In the genomic region with DNA sequence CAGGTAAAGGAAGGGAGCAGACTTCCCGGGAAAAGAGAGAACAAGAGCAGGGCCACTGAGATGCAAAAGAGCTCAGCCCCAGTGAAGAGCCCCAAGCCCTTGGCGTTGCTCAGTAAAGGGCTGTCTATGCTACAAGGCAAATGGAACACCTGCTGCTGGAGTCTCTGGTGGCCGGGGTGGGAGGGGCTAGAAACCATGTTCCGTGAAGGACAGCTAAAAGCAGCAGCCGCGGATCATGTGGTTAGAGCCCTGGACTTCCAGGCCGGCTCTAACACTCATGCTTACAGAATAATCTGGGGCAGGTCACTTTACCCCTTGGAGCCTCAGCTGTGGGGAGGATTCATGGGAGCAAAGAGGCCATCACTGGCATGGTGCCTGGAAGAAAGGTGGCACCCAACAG, we compare ENCODE assay signal across 8 cellular contexts. TPM values are rescaled to one million over a fixed set of nuclear protein-coding genes. Genes with fewer than 3 reads are reported as not detected.
A peak's percentile ranks its signal among the peaks of the same experiment; 100 is the strongest.
DNase-seq lines count a peak whose midpoint lies in the region; ATAC-seq, FAIRE-seq and TF ChIP-seq lines count a peak whose summit lies in the region.

No MANE protein-coding gene starts in this region.

- peaks cover 22 to 52% of the 10 kb centered on the region in 2 experiments for H3K27me3 ChIP-seq in K562 (ENCODE audit: control insufficient read depth in 2 of 2, insufficient read depth in 2 of 2, low read length in 2 of 2)

- CTCF ChIA-PET in K562 (lab: Yijun Ruan, JAX; ENCODE audit: low intra/inter-chr PET ratio): no interaction called here

- 0% methylated on average over 7 of the region's 7 CpGs for WGBS in K562 (ENCODE audit: insufficient coverage, low coverage, missing lambda C conversion rate)

- no peak for TF ChIP-seq POLR2A in K562 (conservative IDR thresholded peaks at IDR 0.05)

- no peak overlapping the region for H3K27ac ChIP-seq in K562 (ENCODE audit: extremely low read depth, low read depth, low read length)

- no peak overlapping the region for H3K4me3 ChIP-seq in K562

- H3K4me2 ChIP-seq in K562 (ENCODE audit: insufficient read depth, low read length): no peak overlapping the region

- H3K36me3 ChIP-seq in K562 (ENCODE audit: control insufficient read depth, insufficient read depth, low read length): no peaks in the 10 kb centered on the region

- in situ Hi-C loops in K562 (cut with MboI): loop anchor here (25.0 kb wide), 1 partner anchor 423 kb away; the partner anchor contains the start of gene CEACAM1

- intact Hi-C loops in K562 (cut with micrococcal nuclease): no loop called here

- FAIRE-seq in K562 (lab: Jason Lieb, UNC): no peak

- peak; percentile 66 for ATAC-seq in GM21529 (IDR thresholded peaks at IDR 0.05; ENCODE audit: unreplicated experiment)
- ATAC-seq in K562: peak; percentile 48; the same call in 2 of the 3 replicates
- no peak for ATAC-seq in HG03342 (IDR thresholded peaks at IDR 0.05; ENCODE audit: unreplicated experiment)
- no peak for ATAC-seq in HG03097 (IDR thresholded peaks at IDR 0.05; ENCODE audit: low FRiP score, unreplicated experiment)

- H3K9me3 ChIP-seq in K562 (replicated peaks; ENCODE audit: control insufficient read depth, insufficient read depth, low read depth, low read length): no peaks in the 10 kb centered on the region

- no peaks in the 10 kb centered on the region for H3K9me1 ChIP-seq in K562 (ENCODE audit: control insufficient read depth, insufficient read depth, low read length)

- no peak for TF ChIP-seq CTCF in K562 (IDR thresholded peaks at IDR 0.05 in 2 of 3, conservative IDR thresholded peaks at IDR 0.05 in 1 of 3; ENCODE audit: insufficient read depth in 2 of 3, low read depth in 1 of 3, low read length in 3 of 3)

- no peak for TF ChIP-seq EP300 in K562 (IDR thresholded peaks at IDR 0.05; ENCODE audit: low read length)

- no peak for TF ChIP-seq RAD21 in K562 (CRISPR knock-in tag; conservative IDR thresholded peaks at IDR 0.05 in 1 of 2, IDR thresholded peaks at IDR 0.05 in 1 of 2)

- H3K79me2 ChIP-seq in K562 (ENCODE audit: control insufficient read depth, insufficient read depth, low read length): no peaks in the 10 kb centered on the region

- no peak overlapping the region for H2AFZ ChIP-seq in K562 (ENCODE audit: low read depth, low read length)

- POLR2A ChIA-PET in K562 (lab: Yijun Ruan, JAX): interaction anchor here (1.0 to 1.7 kb wide), 2 partner anchors 9 to 10 kb away, joined by 3 to 4 read pairs; no protein-coding TSS in a partner anchor

- H3K9ac ChIP-seq in K562 (ENCODE audit: insufficient read depth in 1 of 2, low read depth in 2 of 2, low read length in 2 of 2): no peak overlapping the region

- BruUV-seq in K562 (replicated peaks; lab: Mats Ljungman, UMichigan): no TSS peak

- DNase-seq in Daoy (ENCODE audit: low read depth) (peak; percentile 61), NCI-H146 treated with DMSO at 0.1 percent for 48 hours (lab: John Stamatoyannopoulos, UW; ENCODE audit: unreplicated experiment) (peak; percentile 61), K562 (ENCODE audit: extremely low read depth in 1 of 4, low spot score in 3 of 4) (no peak), hypothalamus (lab: John Stamatoyannopoulos, UW) (no peak), anterior cingulate cortex (lab: John Stamatoyannopoulos, UW) (no peak)

- peaks cover 10% of the 10 kb centered on the region; the same call in 1 of the 2 replicates for H4K20me1 ChIP-seq in K562 (replicated peaks; ENCODE audit: control insufficient read depth, insufficient read depth, low read length)

- H3K4me1 ChIP-seq in K562 (replicated peaks in 1 of 2; ENCODE audit: control insufficient read depth in 2 of 2, insufficient read depth in 2 of 2, low read length in 2 of 2): no peaks in the 10 kb centered on the region; a peak in 1 of 5 replicates

TF ChIP-seq in K562, 482 proteins besides CTCF, POLR2A, EP300 and RAD21 (continues in another document):
- TF ChIP-seq HOMEZ (CRISPR knock-in tag; IDR thresholded peaks at IDR 0.05): no peak
- no peak for TF ChIP-seq MTA2 (IDR thresholded peaks at IDR 0.05; ENCODE audit: low read depth)
- TF ChIP-seq, protein P1, sequence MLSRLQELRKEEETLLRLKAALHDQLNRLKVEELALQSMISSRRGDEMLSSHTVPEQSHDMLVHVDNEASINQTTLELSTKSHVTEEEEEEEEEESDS (CRISPR knock-in tag; IDR thresholded peaks at IDR 0.05): no peak
- no peak for TF ChIP-seq HLTF (IDR thresholded peaks at IDR 0.05)
- TF ChIP-seq ZSCAN32 (CRISPR knock-in tag; IDR thresholded peaks at IDR 0.05): no peak

RNA-seq across cellular contexts. Expression of gene POU2F2, which starts 17.8 kb away (rescaled TPM):
- total RNA-seq in Daoy (2014; rRNA removed; shearing (Covaris generic)): 0.69 and 3.1 TPM in 2 replicates
- total RNA-seq in K562 (2011; cell fraction: chromatin; rRNA removed; ENCODE audit: low replicate concordance): 0.88 and 0.93 TPM in 2 replicates
- 0.39 and 0.50 TPM in 2 replicates for total RNA-seq in K562 (2011; cell fraction: nucleolus; rRNA removed)
- total RNA-seq in K562 (2011; cell fraction: nucleoplasm; rRNA removed): 0.44 and 0.76 TPM in 2 replicates
- 0.14 and 0.37 TPM in 2 replicates for total RNA-seq in K562 (2014; rRNA removed)
- 0.03 and 0.07 TPM in 2 replicates for total RNA-seq in K562 (2014; rRNA removed; fragmentation: Illumina TruSeq; extraction: Trizol)
- 0.14 and 0.19 TPM in 2 replicates for total RNA-seq in K562 (2015; rRNA removed; fragmentation: Illumina TruSeq; extraction: Trizol)
- total RNA-seq in K562 (2021): 0.56 and 0.60 TPM in 2 replicates
- polyA plus RNA-seq in K562 (2011; rRNA removed): 0.26 and 0.28 TPM in 2 replicates
- polyA plus RNA-seq in K562 (2011; cell fraction: cytosol; rRNA removed): 0.12 and 0.46 TPM in 2 replicates
- polyA plus RNA-seq in K562 (2011; cell fraction: nucleus; rRNA removed): 0.88 and 1.2 TPM in 2 replicates
- polyA plus RNA-seq in K562 (2012): 0.33 and 0.73 TPM in 2 replicates
- 0.42 and 0.68 TPM in 2 replicates for polyA plus RNA-seq in K562 (2014; fragmentation: Illumina TruSeq; extraction: Trizol)
- polyA plus RNA-seq in K562 (2014; fragmentation: Nextera tagmentation; extraction: Ambion mirVana): under 1 TPM; 0.03 TPM
- 0.61 and 1.1 TPM in 2 replicates for polyA plus RNA-seq in K562 (2014; rRNA removed)
- polyA minus RNA-seq in K562 (2011; rRNA and poly(A)+ RNA removed): 0.11 and 0.12 TPM in 2 replicates
- not detected in 2 replicates for polyA minus RNA-seq in K562 (2011; cell fraction: cytosol; rRNA and poly(A)+ RNA removed)
- polyA minus RNA-seq in K562 (2011; cell fraction: nucleus; rRNA and poly(A)+ RNA removed): 0.40 and 0.56 TPM in 2 replicates

RNA-seq across cellular contexts. Expression of gene ZNF574, which starts 38.4 kb away (rescaled TPM):
- total RNA-seq in Daoy (2014; rRNA removed; shearing (Covaris generic)): 18.5 and 19.3 TPM in 2 replicates
- total RNA-seq in K562 (2011; cell fraction: chromatin; rRNA removed; ENCODE audit: low replicate concordance): 6.5 and 25.2 TPM in 2 replicates
- 24.3 and 26.2 TPM in 2 replicates for total RNA-seq in K562 (2011; cell fraction: nucleolus; rRNA removed)
- total RNA-seq in K562 (2011; cell fraction: nucleoplasm; rRNA removed): 12.0 and 13.4 TPM in 2 replicates
- 12.0 and 21.6 TPM in 2 replicates for total RNA-seq in K562 (2014; rRNA removed)
- 1.9 and 2.6 TPM in 2 replicates for total RNA-seq in K562 (2014; rRNA removed; fragmentation: Illumina TruSeq; extraction: Trizol)
- 9.2 and 10.5 TPM in 2 replicates for total RNA-seq in K562 (2015; rRNA removed; fragmentation: Illumina TruSeq; extraction: Trizol)
- total RNA-seq in K562 (2021): 20.7 and 21.0 TPM in 2 replicates
- 7.1 and 12.1 TPM in 2 replicates for polyA plus RNA-seq in K562 (2011; rRNA removed)
- polyA plus RNA-seq in K562 (2011; cell fraction: cytosol; rRNA removed): 15.2 and 35.3 TPM in 2 replicates
- 9.6 and 17.8 TPM in 2 replicates for polyA plus RNA-seq in K562 (2011; cell fraction: nucleus; rRNA removed)
- polyA plus RNA-seq in K562 (2012): 13.6 and 14.2 TPM in 2 replicates
- 8.4 and 13.7 TPM in 2 replicates for polyA plus RNA-seq in K562 (2014; fragmentation: Illumina TruSeq; extraction: Trizol)
- under 1 TPM; 0.24 to 0.34 TPM for polyA plus RNA-seq in K562 (2014; fragmentation: Nextera tagmentation; extraction: Ambion mirVana)
- polyA plus RNA-seq in K562 (2014; rRNA removed): 11.2 and 13.4 TPM in 2 replicates
- 7.1 and 9.8 TPM in 2 replicates for polyA minus RNA-seq in K562 (2011; rRNA and poly(A)+ RNA removed)
- polyA minus RNA-seq in K562 (2011; cell fraction: cytosol; rRNA and poly(A)+ RNA removed): 22.7 and 24.3 TPM in 2 replicates
- polyA minus RNA-seq in K562 (2011; cell fraction: nucleus; rRNA and poly(A)+ RNA removed): 11.4 and 14.6 TPM in 2 replicates

RNA-seq across cellular contexts. Expression of gene GRIK5, which starts 44.4 kb away (rescaled TPM):
- total RNA-seq in Daoy (2014; rRNA removed; shearing (Covaris generic)): 0.42 and 0.57 TPM in 2 replicates
- total RNA-seq in K562 (2011; cell fraction: chromatin; rRNA removed; ENCODE audit: low replicate concordance): 0.12 and 1.3 TPM in 2 replicates
- total RNA-seq in K562 (2011; cell fraction: nucleolus; rRNA removed): 0.50 and 0.53 TPM in 2 replicates
- total RNA-seq in K562 (2011; cell fraction: nucleoplasm; rRNA removed): 0.29 and 0.31 TPM in 2 replicates
- total RNA-seq in K562 (2014; rRNA removed): 0.27 and 0.29 TPM in 2 replicates
- total RNA-seq in K562 (2014; rRNA removed; fragmentation: Illumina TruSeq; extraction: Trizol): 0.55 TPM in 1 of 2 replicates, not detected in the other
- 0.40 TPM in 1 of 2 replicates, not detected in the other for total RNA-seq in K562 (2015; rRNA removed; fragmentation: Illumina TruSeq; extraction: Trizol)
- total RNA-seq in K562 (2021): 0.51 and 0.58 TPM in 2 replicates
- 0.04 and 0.09 TPM in 2 replicates for polyA plus RNA-seq in K562 (2011; rRNA removed)
- polyA plus RNA-seq in K562 (2011; cell fraction: cytosol; rRNA removed): 0.04 and 0.06 TPM in 2 replicates
- polyA plus RNA-seq in K562 (2011; cell fraction: nucleus; rRNA removed): 0.27 and 0.48 TPM in 2 replicates
- 0.34 and 11.2 TPM in 2 replicates for polyA plus RNA-seq in K562 (2012)
- 0.06 and 0.12 TPM in 2 replicates for polyA plus RNA-seq in K562 (2014; fragmentation: Illumina TruSeq; extraction: Trizol)
- polyA plus RNA-seq in K562 (2014; fragmentation: Nextera tagmentation; extraction: Ambion mirVana): not detected
- 0.04 and 0.27 TPM in 2 replicates for polyA plus RNA-seq in K562 (2014; rRNA removed)
- polyA minus RNA-seq in K562 (2011; rRNA and poly(A)+ RNA removed): 0.06 and 0.63 TPM in 2 replicates
- not detected in 2 replicates for polyA minus RNA-seq in K562 (2011; cell fraction: cytosol; rRNA and poly(A)+ RNA removed)
- polyA minus RNA-seq in K562 (2011; cell fraction: nucleus; rRNA and poly(A)+ RNA removed): 0.33 TPM in 1 of 2 replicates, not detected in the other

Comparison
In these comparisons a context has a peak if more than half of its experiments do, and no peak if none do; other contexts are left out.
1. DNase-seq: peak in Daoy (single experiment) and NCI-H146 treated with DMSO at 0.1 percent for 48 hours (single experiment); none in K562 (0 of 4), hypothalamus (0 of 51) and anterior cingulate cortex (0 of 58).
2. ATAC-seq: peak in GM21529 (single experiment) and K562 (single experiment); none in HG03342 (single experiment) and HG03097 (single experiment).